ENCODE assay signal across 29 cellular contexts in the genomic region with DNA sequence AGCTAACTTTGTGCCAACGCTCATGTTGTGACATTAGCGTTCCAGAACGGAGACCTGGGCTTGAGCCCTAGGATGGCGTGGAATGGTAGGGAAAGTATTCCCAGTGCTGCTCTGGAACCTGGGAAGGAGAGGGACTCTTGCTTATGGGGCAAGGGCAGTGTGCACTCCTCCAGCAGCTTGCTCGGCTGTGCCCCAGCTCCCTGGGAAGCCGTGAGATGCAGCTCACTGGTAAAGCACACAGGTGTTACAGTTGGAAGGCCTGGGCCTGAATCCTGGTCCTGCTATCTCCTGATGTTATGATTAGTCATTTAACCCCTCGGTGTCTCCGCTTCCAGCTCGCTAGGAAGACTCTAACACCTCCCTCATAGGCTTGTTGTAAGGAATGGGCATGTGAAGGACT. TPM values are rescaled to one million over a fixed set of nuclear protein-coding genes. Genes with fewer than 3 reads are reported as not detected.
"Had no signal": no experiment of that assay in that cellular context is flagged by ENCODE, and none has a peak within 500 bp of the region (broad histone marks: within the 10 kb centered on the region; RNA-seq: fewer than 3 reads in every experiment).

No MANE protein-coding gene starts in this region.

- H3K4me3 Mint-ChIP-seq: dendritic cell treated with granulocyte-macrophage colony-stimulating factor and Interleukin-4, amounts not matched to agents 40 ng/mL and 50 ng/mL, for 4 days; effector memory CD8-positive, alpha-beta T cell; endodermal cell; mesothelial cell of epicardium had no signal

- H3K4me3 ChIP-seq: colonic mucosa, esophagus squamous epithelium, gastrocnemius medialis, heart right ventricle, left lung, lower lobe of right lung, mucosa of descending colon had no signal

- H3K27ac Mint-ChIP-seq: dendritic cell treated with granulocyte-macrophage colony-stimulating factor and Interleukin-4, amounts not matched to agents 40 ng/mL and 50 ng/mL, for 4 days; effector memory CD8-positive, alpha-beta T cell; endodermal cell; mesothelial cell of epicardium had no signal

- H3K9me3 Mint-ChIP-seq: dendritic cell treated with granulocyte-macrophage colony-stimulating factor and Interleukin-4, amounts not matched to agents 40 ng/mL and 50 ng/mL, for 4 days; effector memory CD8-positive, alpha-beta T cell; endodermal cell; mesothelial cell of epicardium; naive B cell had no signal

- DNase-seq: colonic mucosa; cortex of kidney; effector CD8-positive, alpha-beta T cell; effector memory CD8-positive, alpha-beta T cell; endodermal cell; erythroblast; esophagus squamous epithelium; foreskin fibroblast; foreskin melanocyte; gastrocnemius medialis; glutamatergic neuron; head of caudate nucleus; heart right ventricle; hippocampal formation; left cardiac atrium; left lung; left ventricle myocardium superior; lower lobe of right lung; mesenchymal stem cell; mucosa of descending colon; naive B cell had no signal

- H3K4me1 ChIP-seq: colonic mucosa, esophagus squamous epithelium, gastrocnemius medialis, heart right ventricle, left lung, lower lobe of right lung had no signal

- H3K9me3 ChIP-seq: colonic mucosa, esophagus squamous epithelium, gastrocnemius medialis, heart right ventricle, left lung, lower lobe of right lung, mucosa of descending colon had no signal

- H3K27ac ChIP-seq: colonic mucosa, epithelial cell of prostate, esophagus squamous epithelium, gastrocnemius medialis, heart right ventricle, left lung, lower lobe of right lung had no signal

- H3K27me3 ChIP-seq: colonic mucosa, esophagus squamous epithelium, gastrocnemius medialis, heart right ventricle, left lung had no signal

- H3K4me1 Mint-ChIP-seq: mesothelial cell of epicardium, naive B cell had no signal

- H3K27me3 Mint-ChIP-seq: dendritic cell treated with granulocyte-macrophage colony-stimulating factor and Interleukin-4, amounts not matched to agents 40 ng/mL and 50 ng/mL, for 4 days; effector memory CD8-positive, alpha-beta T cell; naive B cell had no signal

RNA-seq across cellular contexts. Expression of a gene that starts 42.4 kb away (rescaled TPM):
- total RNA-seq: colonic mucosa, dermis microvascular lymphatic vessel endothelial cell, gastrocnemius medialis, glomerular endothelial cell, kidney epithelial cell, left cardiac atrium, left lung, left ventricle myocardium superior, lower lobe of right lung, lung microvascular endothelial cell, mesothelial cell of epicardium, mucosa of descending colon, myocyte had no signal
